ENCODE assay signal across 1 cellular context in genomic region chr19:45940515-45940805, GRCh38.
TF ChIP-seq lines count a peak whose summit lies in the region.

No MANE protein-coding gene starts in this region.

TF ChIP-seq in WTC11, 78 proteins besides CTCF, POLR2A, EP300 and RAD21 (continued from another document):
- TF ChIP-seq ATF6 (CRISPR knock-in tag; IDR thresholded peaks at IDR 0.05): no peak
- TF ChIP-seq MYBL2 (CRISPR knock-in tag; IDR thresholded peaks at IDR 0.05): no peak
